ENCODE assay signal across 12 cellular contexts in genomic region chr12:28963554-28963953, GRCh38.
A peak's percentile ranks its signal among the peaks of the same experiment; 100 is the strongest.
DNase-seq lines count a peak whose midpoint lies in the region; ATAC-seq, FAIRE-seq and TF ChIP-seq lines count a peak whose summit lies in the region.
"Had no signal": no experiment of that assay in that cellular context is flagged by ENCODE, and none has a peak within 500 bp of the region (broad histone marks: within the 10 kb centered on the region; RNA-seq: fewer than 3 reads in every experiment).

No MANE protein-coding gene starts in this region.

- in situ Hi-C loops in astrocyte of the cerebellum (cut with HindIII; ENCODE audit: low sequenced_read_pairs): no loop called here

- no peak for FAIRE-seq in D721Med (lab: Jason Lieb, UNC)

- DNase-seq in D721Med (ENCODE audit: insufficient read length, low spot score) (no peak), astrocyte of the cerebellum (ENCODE audit: low read depth) (no peak), ecto neural progenitor cell (ENCODE audit: low spot score) (no peak), mucosa of gallbladder (ENCODE audit: low spot score) (no peak), Calu3 (no peak)
- DNase-seq in Jurkat, Clone E6-1 (ENCODE audit: low read depth, low spot score): peak; percentile 19
- DNase-seq: activated T-cell treated with anti-CD3 and anti-CD28 coated beads, Interleukin-2, amount 50 U/mL, for 1 hour; foreskin melanocyte; Peyer's patch; right cardiac atrium had no signal

- no peak overlapping the region for H3K9ac ChIP-seq in liver (ENCODE audit: low read depth in 1 of 2, low read length in 2 of 2)

- H3K9me3 Mint-ChIP-seq in Calu3 (ENCODE audit: low read depth, unreplicated experiment): no peaks in the 10 kb centered on the region

- no peak overlapping the region for H3K4me3 Mint-ChIP-seq in Calu3 (ENCODE audit: low read depth, unreplicated experiment)

- 18% methylated on average over 2 of the region's 2 CpGs for WGBS in liver

- no peak overlapping the region for H3K27ac ChIP-seq in liver (ENCODE audit: low read depth in 1 of 2, low read length in 2 of 2)
- H3K27ac ChIP-seq: Peyer's patch had no signal

- H3K4me3 ChIP-seq in Jurkat, Clone E6-1 (ENCODE audit: low read length): no peak overlapping the region
- H3K4me3 ChIP-seq in astrocyte of the cerebellum (ENCODE audit: low read depth, low read length) (no peak overlapping the region), liver (ENCODE audit: low read depth in 1 of 3, low read length in 3 of 3) (no peak overlapping the region)
- H3K4me3 ChIP-seq: Peyer's patch had no signal

- no peaks in the 10 kb centered on the region for H3K36me3 Mint-ChIP-seq in Calu3 (ENCODE audit: insufficient read depth, unreplicated experiment)

- BruUV-seq in Calu3 (replicated peaks; lab: Mats Ljungman, UMichigan): no TSS peak

- no peak for ATAC-seq in HG03280 (IDR thresholded peaks at IDR 0.05; ENCODE audit: unreplicated experiment)
- ATAC-seq: right cardiac atrium had no signal

- intact Hi-C loops in Calu3 (cut with micrococcal nuclease; ENCODE audit: unreplicated experiment): no loop called here

- no peak overlapping the region for H3K27ac Mint-ChIP-seq in Calu3 (ENCODE audit: unreplicated experiment)

- peaks cover 0 to 3% (median 0%) of the 10 kb centered on the region in 4 donors for H3K9me3 ChIP-seq in liver (ENCODE audit: control insufficient read depth in 4 of 4, low read length in 3 of 4)
- H3K9me3 ChIP-seq: Peyer's patch had no signal

- peak; percentile 29 to 40 for TF ChIP-seq RAD21 in liver (IDR thresholded peaks at IDR 0.05)

- CTCF ChIA-PET in Calu3 (lab: Charles Lee): interaction anchor here (0.7 kb wide), 1 partner anchor 27 kb away, joined by 4 read pairs; no protein-coding TSS in a partner anchor

- TF ChIP-seq CTCF in D721Med (IDR thresholded peaks at IDR 0.05; ENCODE audit: insufficient read depth, missing control alignments): peak; percentile 30
- TF ChIP-seq CTCF in astrocyte of the cerebellum (IDR thresholded peaks at IDR 0.05; ENCODE audit: low read depth, low read length, missing control alignments): peak; percentile 35
- peak; percentile 3 for TF ChIP-seq CTCF in liver (IDR thresholded peaks at IDR 0.05; ENCODE audit: low read depth, low read length, missing input control)
- TF ChIP-seq CTCF in Calu3 (IDR thresholded peaks at IDR 0.05; ENCODE audit: unreplicated experiment): no peak

- H3K36me3 ChIP-seq in liver (ENCODE audit: control insufficient read depth in 4 of 4, insufficient read depth in 3 of 4, low read depth in 1 of 4, low read length in 3 of 4): no peaks in the 10 kb centered on the region
- H3K36me3 ChIP-seq: Peyer's patch had no signal

- no peaks in the 10 kb centered on the region for H3K27me3 ChIP-seq in liver (ENCODE audit: control insufficient read depth in 4 of 4, insufficient read depth in 4 of 4, low read length in 3 of 4)
- H3K27me3 ChIP-seq: Peyer's patch had no signal

- peaks cover 17% of the 10 kb centered on the region for H3K4me1 Mint-ChIP-seq in Calu3 (ENCODE audit: low read depth, unreplicated experiment)

- no peaks in the 10 kb centered on the region for H3K4me1 ChIP-seq in liver (ENCODE audit: control insufficient read depth in 4 of 4, insufficient read depth in 4 of 4, low read length in 3 of 4)
- H3K4me1 ChIP-seq: Peyer's patch had no signal

- H3K27me3 Mint-ChIP-seq in Calu3 (ENCODE audit: unreplicated experiment): no peaks in the 10 kb centered on the region

TF ChIP-seq in liver, 16 proteins besides CTCF, POLR2A, EP300 and RAD21:
- TF ChIP-seq TAF1 (conservative IDR thresholded peaks at IDR 0.05): no peak
- TF ChIP-seq, protein P1, sequence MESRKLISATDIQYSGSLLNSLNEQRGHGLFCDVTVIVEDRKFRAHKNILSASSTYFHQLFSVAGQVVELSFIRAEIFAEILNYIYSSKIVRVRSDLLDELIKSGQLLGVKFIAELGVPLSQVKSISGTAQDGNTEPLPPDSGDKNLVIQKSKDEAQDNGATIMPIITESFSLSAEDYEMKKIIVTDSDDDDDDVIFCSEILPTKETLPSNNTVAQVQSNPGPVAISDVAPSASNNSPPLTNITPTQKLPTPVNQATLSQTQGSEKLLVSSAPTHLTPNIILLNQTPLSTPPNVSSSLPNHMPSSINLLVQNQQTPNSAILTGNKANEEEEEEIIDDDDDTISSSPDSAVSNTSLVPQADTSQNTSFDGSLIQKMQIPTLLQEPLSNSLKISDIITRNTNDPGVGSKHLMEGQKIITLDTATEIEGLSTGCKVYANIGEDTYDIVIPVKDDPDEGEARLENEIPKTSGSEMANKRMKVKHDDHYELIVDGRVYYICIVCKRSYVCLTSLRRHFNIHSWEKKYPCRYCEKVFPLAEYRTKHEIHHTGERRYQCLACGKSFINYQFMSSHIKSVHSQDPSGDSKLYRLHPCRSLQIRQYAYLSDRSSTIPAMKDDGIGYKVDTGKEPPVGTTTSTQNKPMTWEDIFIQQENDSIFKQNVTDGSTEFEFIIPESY (IDR thresholded peaks at IDR 0.05): no peak
- no peak for TF ChIP-seq NR2F2 (IDR thresholded peaks at IDR 0.05)
- no peak for TF ChIP-seq YY1 (IDR thresholded peaks at IDR 0.05)
- TF ChIP-seq HNF4A (conservative IDR thresholded peaks at IDR 0.05): no peak
- TF ChIP-seq HNF4G (IDR thresholded peaks at IDR 0.05): no peak
- TF ChIP-seq, protein P2, sequence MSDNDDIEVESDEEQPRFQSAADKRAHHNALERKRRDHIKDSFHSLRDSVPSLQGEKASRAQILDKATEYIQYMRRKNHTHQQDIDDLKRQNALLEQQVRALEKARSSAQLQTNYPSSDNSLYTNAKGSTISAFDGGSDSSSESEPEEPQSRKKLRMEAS (IDR thresholded peaks at IDR 0.05): no peak
- no peak for TF ChIP-seq REST (IDR thresholded peaks at IDR 0.05)
- TF ChIP-seq SP1 (IDR thresholded peaks at IDR 0.05): no peak
- TF ChIP-seq GABPA (IDR thresholded peaks at IDR 0.05 in 1 of 2, conservative IDR thresholded peaks at IDR 0.05 in 1 of 2): no peak
- TF ChIP-seq ATF3 (IDR thresholded peaks at IDR 0.05): no peak
- no peak for TF ChIP-seq FOXA1 (IDR thresholded peaks at IDR 0.05)
- TF ChIP-seq FOXA2 (IDR thresholded peaks at IDR 0.05): no peak
- TF ChIP-seq RXRA (IDR thresholded peaks at IDR 0.05): no peak
- no peak for TF ChIP-seq JUND (IDR thresholded peaks at IDR 0.05)
